In genomic region chr16:8865145-8865882, GRCh38 we compare ENCODE assay signal across 13 cellular contexts. TPM values are rescaled to one million over a fixed set of nuclear protein-coding genes. Genes with fewer than 3 reads are reported as not detected.
DNase-seq lines count a peak whose midpoint lies in the region; ATAC-seq, FAIRE-seq and TF ChIP-seq lines count a peak whose summit lies in the region.
"Had no signal": no experiment of that assay in that cellular context is flagged by ENCODE, and none has a peak within 500 bp of the region (broad histone marks: within the 10 kb centered on the region; RNA-seq: fewer than 3 reads in every experiment).

No MANE protein-coding gene starts in this region.

- H2AFZ ChIP-seq in astrocyte (ENCODE audit: low read depth, low read length), result no peak overlapping the region

- no peaks in the 10 kb centered on the region for H3K27me3 ChIP-seq in heart right ventricle
- no peaks in the 10 kb centered on the region for H3K27me3 ChIP-seq in astrocyte (ENCODE audit: insufficient read depth, low read length)
- H3K27me3 ChIP-seq in vagina, result no peaks in the 10 kb centered on the region
- H3K27me3 ChIP-seq in breast epithelium, result no peaks in the 10 kb centered on the region

- H3K4me2 ChIP-seq in astrocyte (ENCODE audit: low read length), result no peak overlapping the region

- H3K79me2 ChIP-seq in astrocyte (ENCODE audit: insufficient read depth, low read length), result peaks cover 70% of the 10 kb centered on the region

- H3K9ac ChIP-seq in astrocyte (ENCODE audit: low read length), result no peak overlapping the region

- no peaks in the 10 kb centered on the region for H3K9me3 Mint-ChIP-seq in astrocyte (ENCODE audit: unreplicated experiment)
- no peaks in the 10 kb centered on the region for H3K9me3 Mint-ChIP-seq in mesothelial cell of epicardium
- H3K9me3 Mint-ChIP-seq: stimulated activated memory B cell treated with anti-CD40 and anti-IgM and Interleukin-4, amounts not matched to agents 10 μg/mL and 1 μg/mL and 100 μg/mL, for 72 hours had no signal

- peaks cover 69% of the 10 kb centered on the region for H4K20me1 ChIP-seq in astrocyte (ENCODE audit: insufficient read depth, low read length)

- H3K4me3 ChIP-seq in heart right ventricle (peak overlapping the region in 1 of 10 donors; percentile 14), astrocyte (ENCODE audit: insufficient read depth, low read depth, low read length) (no peak overlapping the region), vagina (no peak overlapping the region), breast epithelium (peak overlapping the region in 1 of 3 donors; percentile 14)

- TF ChIP-seq POLR2A in vagina (IDR thresholded peaks at IDR 0.05), result no peak
- TF ChIP-seq POLR2A in breast epithelium (IDR thresholded peaks at IDR 0.05), result no peak

- H3K4me3 Mint-ChIP-seq in astrocyte (ENCODE audit: unreplicated experiment) (peak overlapping the region; percentile 94), mesothelial cell of epicardium (peak overlapping the region; percentile 24)

- no peaks in the 10 kb centered on the region for H3K9me3 ChIP-seq in heart right ventricle
- H3K9me3 ChIP-seq in astrocyte (ENCODE audit: insufficient read depth, low read depth, low read length), result no peaks in the 10 kb centered on the region
- H3K9me3 ChIP-seq in vagina, result no peaks in the 10 kb centered on the region
- no peaks in the 10 kb centered on the region for H3K9me3 ChIP-seq in breast epithelium

- FAIRE-seq in astrocyte (lab: Jason Lieb, UNC), result no peak

- H3K4me1 Mint-ChIP-seq in astrocyte (ENCODE audit: low read depth, unreplicated experiment), result peaks cover 34% of the 10 kb centered on the region
- peaks cover 32% of the 10 kb centered on the region for H3K4me1 Mint-ChIP-seq in mesothelial cell of epicardium

- H3K27ac Mint-ChIP-seq in astrocyte (ENCODE audit: unreplicated experiment) (peak overlapping the region; percentile 62), mesothelial cell of epicardium (no peak overlapping the region)
- H3K27ac Mint-ChIP-seq: stimulated activated memory B cell treated with anti-CD40 and anti-IgM and Interleukin-4, amounts not matched to agents 10 μg/mL and 1 μg/mL and 100 μg/mL, for 72 hours had no signal

- peaks cover 26 to 84% (median 69%) of the 10 kb centered on the region in 9 donors for H3K4me1 ChIP-seq in heart right ventricle
- H3K4me1 ChIP-seq in astrocyte (ENCODE audit: insufficient read depth, low read length), result peaks cover 42% of the 10 kb centered on the region
- H3K4me1 ChIP-seq in vagina, result peaks cover 82% of the 10 kb centered on the region
- H3K4me1 ChIP-seq in breast epithelium, result peaks cover 0 to 19% of the 10 kb centered on the region in 2 donors

- DNase-seq in heart right ventricle (no peak), Right ventricle myocardium inferior (ENCODE audit: missing footprints) (no peak), astrocyte (ENCODE audit: low read depth) (no peak), mesothelial cell of epicardium (ENCODE audit: low spot score in 2 of 2, unreplicated experiment in 2 of 2) (no peak), vagina (ENCODE audit: extremely low spot score in 2 of 2) (no peak), NCI-H2227 treated with DMSO at 0.1 percent for 48 hours (lab: John Stamatoyannopoulos, UW) (no peak), breast epithelium (ENCODE audit: low spot score in 2 of 2) (no peak)
- DNase-seq: erythroblast; NK-92 treated with Interleukin-12 subunit alpha and Interleukin-12 subunit beta, amount 100 ng/mL, for 24 hours had no signal

- peak overlapping the region in 8 of 10 donors; percentile 83 to 96 (median 86) for H3K27ac ChIP-seq in heart right ventricle
- H3K27ac ChIP-seq in astrocyte (ENCODE audit: low read depth, low read length), result no peak overlapping the region
- peak overlapping the region; percentile 86 for H3K27ac ChIP-seq in vagina
- H3K27ac ChIP-seq in breast epithelium, result peak overlapping the region in 1 of 2 donors; percentile 52

- TF ChIP-seq CTCF in heart right ventricle (IDR thresholded peaks at IDR 0.05) (no peak), astrocyte (IDR thresholded peaks at IDR 0.05; ENCODE audit: insufficient read depth, low read depth, low read length) (no peak), mesothelial cell of epicardium (IDR thresholded peaks at IDR 0.05; ENCODE audit: unreplicated experiment) (no peak), vagina (IDR thresholded peaks at IDR 0.05) (no peak), breast epithelium (IDR thresholded peaks at IDR 0.05) (no peak)

- 88 to 89% methylated on average over 14 of the region's 14 CpGs for WGBS in heart right ventricle, 2 donors

- ATAC-seq in heart right ventricle, result no peak
- ATAC-seq in Right ventricle myocardium inferior, result no peak
- no peak for ATAC-seq in GM21390 (IDR thresholded peaks at IDR 0.05; ENCODE audit: unreplicated experiment)
- ATAC-seq: stimulated activated memory B cell treated with anti-CD40 and anti-IgM and Interleukin-4, amounts not matched to agents 10 μg/mL and 1 μg/mL and 100 μg/mL, for 72 hours had no signal

- H3K36me3 ChIP-seq in heart right ventricle, result no peaks in the 10 kb centered on the region
- no peaks in the 10 kb centered on the region for H3K36me3 ChIP-seq in astrocyte (ENCODE audit: insufficient read depth, low read length)
- H3K36me3 ChIP-seq in vagina, result no peaks in the 10 kb centered on the region
- no peaks in the 10 kb centered on the region for H3K36me3 ChIP-seq in breast epithelium

- H3K27me3 Mint-ChIP-seq in astrocyte (ENCODE audit: low read depth, unreplicated experiment), result no peaks in the 10 kb centered on the region
- no peaks in the 10 kb centered on the region for H3K27me3 Mint-ChIP-seq in mesothelial cell of epicardium (ENCODE audit: low read depth)
- H3K27me3 Mint-ChIP-seq: stimulated activated memory B cell treated with anti-CD40 and anti-IgM and Interleukin-4, amounts not matched to agents 10 μg/mL and 1 μg/mL and 100 μg/mL, for 72 hours had no signal

- H3K36me3 Mint-ChIP-seq in astrocyte (ENCODE audit: low read depth, unreplicated experiment) (peaks cover 3% of the 10 kb centered on the region), mesothelial cell of epicardium (peaks cover 2% of the 10 kb centered on the region)

- intact Hi-C loops in heart right ventricle (cut with DNase I), result loop anchor here in 3 of 10 donors (5.0 kb wide), 1 partner anchor 68 kb away; the partner anchor contains the start of genes PMM2 (in 3 of the 3) and TMEM186 (in 3 of the 3)
- intact Hi-C loops in Right ventricle myocardium inferior (cut with DNase I), result loop anchor here (5.0 kb wide), 1 partner anchor 68 kb away; the partner anchor contains the start of genes PMM2 and TMEM186
- intact Hi-C loops in vagina (cut with DNase I), result no loop called here
- intact Hi-C loops in breast epithelium (cut with DNase I; ENCODE audit: low total_unique reads), result loop anchor here (10.0 kb wide), 1 partner anchor 1399 kb away; no protein-coding TSS in a partner anchor

RNA-seq across cellular contexts. Expression of gene CARHSP1, which starts 3.5 kb away (rescaled TPM):
- total RNA-seq in heart right ventricle (10 to 100 TPM; 12.7 to 35.7 (median 24.8) TPM), Right ventricle myocardium inferior (32.7 TPM), astrocyte (51.0 and 61.5 TPM in 2 replicates), mesothelial cell of epicardium (78.6 to 84.2 TPM (median 80.3 TPM) in 3 replicates), vagina (125 TPM), breast epithelium (100 to 1,000 TPM in 1 of 3 donors, 10 to 100 TPM in 2; 58.6 to 126 (median 83.9) TPM)
- 10 to 100 TPM; 40.8 to 76.3 TPM for polyA plus RNA-seq in heart right ventricle

RNA-seq across cellular contexts. Expression of gene LITAFD, which starts 16.8 kb away (rescaled TPM):
- total RNA-seq in heart right ventricle (not detected), Right ventricle myocardium inferior (not detected), astrocyte (not detected in 2 replicates), mesothelial cell of epicardium (not detected in 3 replicates), vagina (not detected), breast epithelium (not detected)
- polyA plus RNA-seq in heart right ventricle, result not detected
- total RNA-seq: mesenteric fat pad had no signal
- polyA plus RNA-seq: adipose tissue had no signal
